14 cellular contexts compared by ENCODE assay signal in genomic region chr5:40791715-40792139, GRCh38. TPM values are rescaled to one million over a fixed set of nuclear protein-coding genes. Genes with fewer than 3 reads are reported as not detected.
DNase-seq lines count a peak whose midpoint lies in the region; ATAC-seq, FAIRE-seq and TF ChIP-seq lines count a peak whose summit lies in the region.
"Had no signal": no experiment of that assay in that cellular context is flagged by ENCODE, and none has a peak within 500 bp of the region (broad histone marks: within the 10 kb centered on the region; RNA-seq: fewer than 3 reads in every experiment).

No MANE protein-coding gene starts in this region.

- H3K27ac ChIP-seq in VCaP (peak overlapping the region; percentile 97), HepG2 (ENCODE audit: extremely low read length, insufficient read depth, low read length) (peak overlapping the region; percentile 75)
- H3K27ac ChIP-seq: parathyroid adenoma, vagina had no signal

- CTCF ChIA-PET in HepG2 (lab: Yijun Ruan, JAX; ENCODE audit: low intra/inter-chr PET ratio, low total read pairs) = no interaction called here

- ATAC-seq in HepG2 (peak; percentile 93), GM19023 (IDR thresholded peaks at IDR 0.05; ENCODE audit: unreplicated experiment) (no peak)
- ATAC-seq: stimulated activated naive CD8-positive, alpha-beta T cell treated with anti-CD3 and anti-CD28 coated beads, Interleukin-15, amount 100 ng/mL, for 72 hours had no signal

- no peak for FAIRE-seq in HepG2 (lab: Jason Lieb, UNC)

- BruUV-seq in HepG2 (replicated peaks; lab: Mats Ljungman, UMichigan) = no TSS peak

- intact Hi-C loops in HepG2 (cut with micrococcal nuclease; ENCODE audit: unreplicated experiment) = loop anchor here (1.0 kb wide), 1 partner anchor 7 kb away; no protein-coding TSS in a partner anchor

- no peak overlapping the region for H2AFZ ChIP-seq in HepG2 (ENCODE audit: low read length)
- H2AFZ ChIP-seq: parathyroid adenoma had no signal

- H3K9ac ChIP-seq in HepG2 (ENCODE audit: insufficient read depth, low read depth, low read length) = peak overlapping the region; percentile 38; the same call in 1 of the 2 replicates
- H3K9ac ChIP-seq: parathyroid adenoma had no signal

- peaks cover 12% of the 10 kb centered on the region for H4K20me1 ChIP-seq in HepG2 (ENCODE audit: insufficient read depth, low read length)

- H3K4me1 ChIP-seq in HepG2 (ENCODE audit: insufficient read depth, low read length) = peaks cover 97% of the 10 kb centered on the region

- peaks cover 0 to 7% of the 10 kb centered on the region in 2 experiments; a peak in 3 of 5 replicates for H3K36me3 ChIP-seq in HepG2 (replicated peaks in 1 of 2; ENCODE audit: control insufficient read depth in 1 of 2, insufficient read depth in 2 of 2, low read length in 2 of 2)
- H3K36me3 ChIP-seq: vagina had no signal

- TF ChIP-seq RAD21 in HepG2 (CRISPR knock-in tag; IDR thresholded peaks at IDR 0.05) = no peak

- in situ Hi-C loops in HepG2 (cut with HindIII; ENCODE audit: extremely low pct_ligation_motif_present, low pct_unique_long_range_greater_than_20kb) = no loop called here

- H3K79me2 ChIP-seq in HepG2 (ENCODE audit: insufficient read depth, low read length) = peaks cover 99% of the 10 kb centered on the region

- POLR2A ChIA-PET in HepG2 (lab: Yijun Ruan, JAX) = interaction anchor here (0.8 to 1.2 kb wide), 3 partner anchors 34 to 43 kb away, joined by 3 read pairs; partner anchors contain the start of gene RPL37

- no peak for TF ChIP-seq POLR2A in HepG2 (IDR thresholded peaks at IDR 0.05; ENCODE audit: insufficient read depth in 1 of 2, low read depth in 2 of 2, low read length in 2 of 2)

- H3K4me2 ChIP-seq in HepG2 (ENCODE audit: low read depth, low read length) = peak overlapping the region; percentile 65

- H3K9me3 ChIP-seq in HepG2 (ENCODE audit: low read length) = peaks cover 7% of the 10 kb centered on the region; the same call in 1 of the 2 replicates
- H3K9me3 ChIP-seq: vagina had no signal

- H3K27me3 ChIP-seq in HepG2 (ENCODE audit: control insufficient read depth in 1 of 2, insufficient read depth in 2 of 2, low read length in 2 of 2) = no peaks in the 10 kb centered on the region
- H3K27me3 ChIP-seq: heart left ventricle, vagina had no signal

- TF ChIP-seq EP300 in HepG2 (IDR thresholded peaks at IDR 0.05; ENCODE audit: low read depth in 2 of 2, low read length in 2 of 2) (no peak), HepG2 (CRISPR knock-in tag; IDR thresholded peaks at IDR 0.05; ENCODE audit: borderline replicate concordance) (no peak)

- H3K4me3 ChIP-seq in HepG2 (replicated peaks in 1 of 3; ENCODE audit: insufficient read depth in 1 of 3, low read depth in 2 of 3, low read length in 3 of 3) = peak overlapping the region in 2 of 3 experiments; percentile 21 to 41; a peak in 3 of 6 replicates
- H3K4me3 ChIP-seq: heart left ventricle, vagina had no signal

- DNase-seq in EL (peak; percentile 10), HepG2 (ENCODE audit: low spot score) (peak; percentile 72), Ammon's horn (ENCODE audit: low spot score) (no peak), T1000 (lab: John Stamatoyannopoulos, UW) (no peak)
- DNase-seq: activated naive CD8-positive, alpha-beta T cell treated with anti-CD3 and anti-CD28 coated beads, Interleukin-2, amount 50 U/mL, for 24 hours; GF-D8; heart left ventricle; kidney glomerular epithelial cell; stimulated activated naive CD8-positive, alpha-beta T cell treated with anti-CD3 and anti-CD28 coated beads, Interleukin-15, amount 100 ng/mL, for 72 hours; T-helper 2 cell had no signal

- TF ChIP-seq CTCF in VCaP (conservative IDR thresholded peaks at IDR 0.05) (no peak), HepG2 (CRISPR knock-in tag; IDR thresholded peaks at IDR 0.05) (no peak)

- 3% methylated on average over 3 of the region's 3 CpGs for WGBS in HepG2 (ENCODE audit: low lambda C conversion rate)

RNA-seq across cellular contexts. Expression of gene PRKAA1, which starts 6.4 kb away (rescaled TPM):
- total RNA-seq in HepG2 (2016; rRNA removed; fragmentation: Illumina TruSeq; extraction: Trizol) = 58.0 and 78.7 TPM in 2 replicates
- total RNA-seq in HepG2 (2016; cell fraction: cytosol; rRNA removed; fragmentation: Illumina TruSeq; extraction: Trizol; ENCODE audit: low read depth) = 31.0 and 34.0 TPM in 2 replicates
- total RNA-seq in HepG2 (2016; cell fraction: insoluble cytoplasmic fraction; rRNA removed; fragmentation: Illumina TruSeq; extraction: Trizol) = 56.3 and 76.7 TPM in 2 replicates
- 28.2 and 36.2 TPM in 2 replicates for total RNA-seq in HepG2 (2016; cell fraction: membrane; rRNA removed; fragmentation: Illumina TruSeq; extraction: Trizol)
- total RNA-seq in HepG2 (2016; cell fraction: nucleus; rRNA removed; fragmentation: Illumina TruSeq; extraction: Trizol) = 48.6 and 60.5 TPM in 2 replicates
- 29.0 and 36.6 TPM in 2 replicates for polyA plus RNA-seq in HepG2 (2011; rRNA removed)
- polyA plus RNA-seq in HepG2 (2011; cell fraction: cytosol; rRNA removed) = 10.5 and 18.5 TPM in 2 replicates
- polyA plus RNA-seq in HepG2 (2011; cell fraction: nucleus; rRNA removed) = 38.2 and 50.6 TPM in 2 replicates
- polyA plus RNA-seq in HepG2 (2012) = 39.5 and 51.9 TPM in 2 replicates
- 1.4 and 1.5 TPM in 2 replicates for polyA plus RNA-seq in HepG2 (2016; cell fraction: cytosol; fragmentation: Illumina TruSeq; extraction: Trizol; ENCODE audit: low read depth)
- polyA plus RNA-seq in HepG2 (2016; cell fraction: insoluble cytoplasmic fraction; fragmentation: Illumina TruSeq; extraction: Trizol; ENCODE audit: low read depth) = 32.4 and 34.1 TPM in 2 replicates
- polyA plus RNA-seq in HepG2 (2016; cell fraction: membrane; fragmentation: Illumina TruSeq; extraction: Trizol; ENCODE audit: low read depth) = 3.2 and 4.1 TPM in 2 replicates
- polyA plus RNA-seq in HepG2 (2016; cell fraction: nucleus; fragmentation: Illumina TruSeq; extraction: Trizol; ENCODE audit: insufficient read depth, low read depth) = 61.0 and 74.0 TPM in 2 replicates
- polyA minus RNA-seq in HepG2 (2011; rRNA and poly(A)+ RNA removed; ENCODE audit: low replicate concordance) = 12.8 and 19.6 TPM in 2 replicates
- 42.8 and 49.6 TPM in 2 replicates for polyA minus RNA-seq in HepG2 (2011; cell fraction: cytosol; rRNA and poly(A)+ RNA removed)
- 88.8 and 97.3 TPM in 2 replicates for polyA minus RNA-seq in HepG2 (2011; cell fraction: nucleus; rRNA and poly(A)+ RNA removed)

RNA-seq across cellular contexts. Expression of gene TTC33, which starts 36.0 kb away (rescaled TPM):
- 20.0 and 37.9 TPM in 2 replicates for total RNA-seq in HepG2 (2016; rRNA removed; fragmentation: Illumina TruSeq; extraction: Trizol)
- total RNA-seq in HepG2 (2016; cell fraction: cytosol; rRNA removed; fragmentation: Illumina TruSeq; extraction: Trizol; ENCODE audit: low read depth) = 1.3 and 1.7 TPM in 2 replicates
- 18.6 and 39.1 TPM in 2 replicates for total RNA-seq in HepG2 (2016; cell fraction: insoluble cytoplasmic fraction; rRNA removed; fragmentation: Illumina TruSeq; extraction: Trizol)
- total RNA-seq in HepG2 (2016; cell fraction: membrane; rRNA removed; fragmentation: Illumina TruSeq; extraction: Trizol) = 4.6 and 4.8 TPM in 2 replicates
- total RNA-seq in HepG2 (2016; cell fraction: nucleus; rRNA removed; fragmentation: Illumina TruSeq; extraction: Trizol) = 9.9 and 10.9 TPM in 2 replicates
- 3.8 and 4.5 TPM in 2 replicates for polyA plus RNA-seq in HepG2 (2011; rRNA removed)
- polyA plus RNA-seq in HepG2 (2011; cell fraction: cytosol; rRNA removed) = 1.4 and 2.4 TPM in 2 replicates
- 1.2 and 2.1 TPM in 2 replicates for polyA plus RNA-seq in HepG2 (2011; cell fraction: nucleus; rRNA removed)
- 9.7 and 10.0 TPM in 2 replicates for polyA plus RNA-seq in HepG2 (2012)
- 0.32 and 0.58 TPM in 2 replicates for polyA plus RNA-seq in HepG2 (2016; cell fraction: cytosol; fragmentation: Illumina TruSeq; extraction: Trizol; ENCODE audit: low read depth)
- polyA plus RNA-seq in HepG2 (2016; cell fraction: insoluble cytoplasmic fraction; fragmentation: Illumina TruSeq; extraction: Trizol; ENCODE audit: low read depth) = 21.9 and 22.3 TPM in 2 replicates
- 1.8 and 2.1 TPM in 2 replicates for polyA plus RNA-seq in HepG2 (2016; cell fraction: membrane; fragmentation: Illumina TruSeq; extraction: Trizol; ENCODE audit: low read depth)
- 8.5 and 9.4 TPM in 2 replicates for polyA plus RNA-seq in HepG2 (2016; cell fraction: nucleus; fragmentation: Illumina TruSeq; extraction: Trizol; ENCODE audit: insufficient read depth, low read depth)
- 1.7 and 4.1 TPM in 2 replicates for polyA minus RNA-seq in HepG2 (2011; rRNA and poly(A)+ RNA removed; ENCODE audit: low replicate concordance)
- polyA minus RNA-seq in HepG2 (2011; cell fraction: cytosol; rRNA and poly(A)+ RNA removed) = 7.9 and 11.0 TPM in 2 replicates
- 12.5 and 17.9 TPM in 2 replicates for polyA minus RNA-seq in HepG2 (2011; cell fraction: nucleus; rRNA and poly(A)+ RNA removed)

RNA-seq across cellular contexts. Expression of gene RPL37, which starts 43.3 kb away (rescaled TPM):
- total RNA-seq in HepG2 (2016; rRNA removed; fragmentation: Illumina TruSeq; extraction: Trizol) = 1,981 and 2,192 TPM in 2 replicates
- 3,324 and 3,542 TPM in 2 replicates for total RNA-seq in HepG2 (2016; cell fraction: cytosol; rRNA removed; fragmentation: Illumina TruSeq; extraction: Trizol; ENCODE audit: low read depth)
- 1,946 and 2,347 TPM in 2 replicates for total RNA-seq in HepG2 (2016; cell fraction: insoluble cytoplasmic fraction; rRNA removed; fragmentation: Illumina TruSeq; extraction: Trizol)
- total RNA-seq in HepG2 (2016; cell fraction: membrane; rRNA removed; fragmentation: Illumina TruSeq; extraction: Trizol) = 4,900 and 5,247 TPM in 2 replicates
- 696 and 786 TPM in 2 replicates for total RNA-seq in HepG2 (2016; cell fraction: nucleus; rRNA removed; fragmentation: Illumina TruSeq; extraction: Trizol)
- 3,367 and 3,734 TPM in 2 replicates for polyA plus RNA-seq in HepG2 (2011; rRNA removed)
- 216 and 299 TPM in 2 replicates for polyA plus RNA-seq in HepG2 (2011; cell fraction: cytosol; rRNA removed)
- polyA plus RNA-seq in HepG2 (2011; cell fraction: nucleus; rRNA removed) = 168 and 341 TPM in 2 replicates
- 2,075 and 2,920 TPM in 2 replicates for polyA plus RNA-seq in HepG2 (2012)
- 4,668 and 5,281 TPM in 2 replicates for polyA plus RNA-seq in HepG2 (2016; cell fraction: cytosol; fragmentation: Illumina TruSeq; extraction: Trizol; ENCODE audit: low read depth)
- polyA plus RNA-seq in HepG2 (2016; cell fraction: insoluble cytoplasmic fraction; fragmentation: Illumina TruSeq; extraction: Trizol; ENCODE audit: low read depth) = 2,672 and 2,701 TPM in 2 replicates
- polyA plus RNA-seq in HepG2 (2016; cell fraction: membrane; fragmentation: Illumina TruSeq; extraction: Trizol; ENCODE audit: low read depth) = 6,074 and 6,302 TPM in 2 replicates
- 1,552 and 1,570 TPM in 2 replicates for polyA plus RNA-seq in HepG2 (2016; cell fraction: nucleus; fragmentation: Illumina TruSeq; extraction: Trizol; ENCODE audit: insufficient read depth, low read depth)
- polyA minus RNA-seq in HepG2 (2011; rRNA and poly(A)+ RNA removed; ENCODE audit: low replicate concordance) = 352 and 1,422 TPM in 2 replicates
- polyA minus RNA-seq in HepG2 (2011; cell fraction: cytosol; rRNA and poly(A)+ RNA removed) = 513 and 618 TPM in 2 replicates
- 284 and 353 TPM in 2 replicates for polyA minus RNA-seq in HepG2 (2011; cell fraction: nucleus; rRNA and poly(A)+ RNA removed)

RNA-seq across cellular contexts. Expression of gene CARD6, which starts 49.4 kb away (rescaled TPM):
- 1.4 TPM in 2 replicates for total RNA-seq in HepG2 (2016; rRNA removed; fragmentation: Illumina TruSeq; extraction: Trizol)
- 0.71 and 1.1 TPM in 2 replicates for total RNA-seq in HepG2 (2016; cell fraction: cytosol; rRNA removed; fragmentation: Illumina TruSeq; extraction: Trizol; ENCODE audit: low read depth)
- total RNA-seq in HepG2 (2016; cell fraction: insoluble cytoplasmic fraction; rRNA removed; fragmentation: Illumina TruSeq; extraction: Trizol) = 1.2 and 1.6 TPM in 2 replicates
- total RNA-seq in HepG2 (2016; cell fraction: membrane; rRNA removed; fragmentation: Illumina TruSeq; extraction: Trizol) = 1.1 and 1.6 TPM in 2 replicates
- 0.56 and 1.2 TPM in 2 replicates for total RNA-seq in HepG2 (2016; cell fraction: nucleus; rRNA removed; fragmentation: Illumina TruSeq; extraction: Trizol)
- 0.33 and 0.39 TPM in 2 replicates for polyA plus RNA-seq in HepG2 (2011; rRNA removed)
- polyA plus RNA-seq in HepG2 (2011; cell fraction: cytosol; rRNA removed) = 0.16 and 0.31 TPM in 2 replicates
- 0.08 and 0.24 TPM in 2 replicates for polyA plus RNA-seq in HepG2 (2011; cell fraction: nucleus; rRNA removed)
- 0.43 and 0.58 TPM in 2 replicates for polyA plus RNA-seq in HepG2 (2012)
- polyA plus RNA-seq in HepG2 (2016; cell fraction: cytosol; fragmentation: Illumina TruSeq; extraction: Trizol; ENCODE audit: low read depth) = 0.05 TPM in 1 of 2 replicates, not detected in the other
- polyA plus RNA-seq in HepG2 (2016; cell fraction: insoluble cytoplasmic fraction; fragmentation: Illumina TruSeq; extraction: Trizol; ENCODE audit: low read depth) = 0.73 and 1.0 TPM in 2 replicates
- 0.08 and 0.15 TPM in 2 replicates for polyA plus RNA-seq in HepG2 (2016; cell fraction: membrane; fragmentation: Illumina TruSeq; extraction: Trizol; ENCODE audit: low read depth)
- 0.66 and 0.81 TPM in 2 replicates for polyA plus RNA-seq in HepG2 (2016; cell fraction: nucleus; fragmentation: Illumina TruSeq; extraction: Trizol; ENCODE audit: insufficient read depth, low read depth)
- 0.26 and 9.3 TPM in 2 replicates for polyA minus RNA-seq in HepG2 (2011; rRNA and poly(A)+ RNA removed; ENCODE audit: low replicate concordance)
- 0.20 TPM in 1 of 2 replicates, not detected in the other for polyA minus RNA-seq in HepG2 (2011; cell fraction: cytosol; rRNA and poly(A)+ RNA removed)
- 0.26 and 0.62 TPM in 2 replicates for polyA minus RNA-seq in HepG2 (2011; cell fraction: nucleus; rRNA and poly(A)+ RNA removed)

Comparison
In these comparisons a context has a peak if more than half of its experiments do, and no peak if none do; other contexts are left out.
1. DNase-seq: peak in EL (single experiment) and HepG2 (single experiment); none in Ammon's horn (single experiment) and T1000 (single experiment).